ENCODE assay signal across 8 cellular contexts in the genomic region with DNA sequence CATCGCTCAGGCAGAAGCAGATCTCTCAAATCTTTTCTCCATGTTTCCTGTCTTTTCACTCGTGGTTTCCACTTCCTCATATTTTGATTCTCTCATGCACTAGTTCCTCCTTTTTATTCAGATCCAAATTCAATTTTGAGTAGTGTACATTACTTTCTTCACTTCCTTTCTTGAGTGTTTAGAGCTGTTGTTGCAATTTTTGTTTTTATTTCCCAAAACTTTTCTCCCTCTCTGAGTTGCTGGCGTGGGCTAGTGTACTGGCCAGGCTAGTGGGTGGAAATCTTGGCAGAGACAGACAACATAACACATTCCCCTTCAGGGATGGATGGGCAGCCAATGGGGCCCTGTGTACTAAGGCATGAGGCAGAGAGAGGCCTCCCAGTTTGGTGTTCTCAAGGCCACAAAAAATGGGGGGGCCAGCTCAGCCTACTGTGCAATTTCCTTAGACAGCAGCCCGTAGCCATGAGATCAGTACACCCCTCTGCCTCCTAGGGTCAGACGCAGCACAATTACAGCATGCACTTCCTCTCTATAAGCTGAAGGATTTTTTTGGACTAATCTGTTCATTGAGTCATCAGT.
DNase-seq lines count a peak whose midpoint lies in the region; ATAC-seq, FAIRE-seq and TF ChIP-seq lines count a peak whose summit lies in the region.

No MANE protein-coding gene starts in this region.

- DNase-seq in GM23248 (peak; percentile 71), astrocyte (ENCODE audit: low read depth) (peak; percentile 47), hypothalamus (lab: John Stamatoyannopoulos, UW) (peak in 29 of 51 donors; percentile 4 to 66 (median 28)), NCI-H446 treated with DMSO at 0.1 percent for 48 hours (lab: John Stamatoyannopoulos, UW) (no peak), DMS79 (lab: John Stamatoyannopoulos, UW) (no peak)
- no peak for DNase-seq in activated T-cell treated with anti-CD3 and anti-CD28 coated beads, Interleukin-2, amount 50 U/mL, for 1 hour

- H3K4me2 ChIP-seq in GM23248 (ENCODE audit: unreplicated experiment) (peak overlapping the region; percentile 33), astrocyte (ENCODE audit: low read length) (no peak overlapping the region)

- H3K27ac ChIP-seq in GM23248 (peak overlapping the region; percentile 34), astrocyte (ENCODE audit: low read depth, low read length) (no peak overlapping the region), skin epidermis (peak overlapping the region in 11 of 21 experiments; percentile 4 to 64 (median 36))

- no peaks in the 10 kb centered on the region for H3K36me3 Mint-ChIP-seq in astrocyte (ENCODE audit: low read depth, unreplicated experiment)

- no peak overlapping the region for H3K4me3 ChIP-seq in GM23248
- H3K4me3 ChIP-seq in astrocyte (ENCODE audit: insufficient read depth, low read depth, low read length) = no peak overlapping the region
- H3K4me3 ChIP-seq in skin epidermis = no peak overlapping the region

- H3K27me3 ChIP-seq in GM23248 (replicated peaks; ENCODE audit: insufficient read depth) (no peaks in the 10 kb centered on the region), astrocyte (ENCODE audit: insufficient read depth, low read length) (no peaks in the 10 kb centered on the region)

- no peaks in the 10 kb centered on the region for H3K9me2 ChIP-seq in GM23248 (ENCODE audit: insufficient read depth)

- no peak for ATAC-seq in GM18858 (IDR thresholded peaks at IDR 0.05; ENCODE audit: unreplicated experiment)

- H3K79me2 ChIP-seq in GM23248 (ENCODE audit: insufficient read depth) (no peaks in the 10 kb centered on the region), astrocyte (ENCODE audit: insufficient read depth, low read length) (no peaks in the 10 kb centered on the region)

- no peak overlapping the region for H3K4me3 Mint-ChIP-seq in astrocyte (ENCODE audit: unreplicated experiment)

- no peaks in the 10 kb centered on the region for H3K27me3 Mint-ChIP-seq in astrocyte (ENCODE audit: low read depth, unreplicated experiment)

- peaks cover 5% of the 10 kb centered on the region for H3K4me1 Mint-ChIP-seq in astrocyte (ENCODE audit: low read depth, unreplicated experiment)

- no peak for TF ChIP-seq CTCF in astrocyte (IDR thresholded peaks at IDR 0.05; ENCODE audit: insufficient read depth, low read depth, low read length)

- H3K9ac ChIP-seq in GM23248 (no peak overlapping the region), astrocyte (ENCODE audit: low read length) (no peak overlapping the region)

- FAIRE-seq in astrocyte (lab: Jason Lieb, UNC) = no peak

- WGBS in GM23248 (ENCODE audit: low coverage in 1 of 2, low lambda C conversion rate in 2 of 2, missing lambda C conversion rate in 2 of 2), 2 experiments = 6 to 8% methylated on average over 5 of the region's 5 CpGs

- peaks cover 16% of the 10 kb centered on the region for H3K4me1 ChIP-seq in GM23248 (ENCODE audit: insufficient read depth)
- no peaks in the 10 kb centered on the region for H3K4me1 ChIP-seq in astrocyte (ENCODE audit: insufficient read depth, low read length)

- H3F3A ChIP-seq in GM23248 (ENCODE audit: insufficient read depth) = peaks cover 5% of the 10 kb centered on the region; the same call in 1 of the 2 replicates

- in situ Hi-C loops in GM23248 (cut with MboI) = no loop called here

- no peaks in the 10 kb centered on the region for H4K20me1 ChIP-seq in GM23248 (ENCODE audit: insufficient read depth)
- H4K20me1 ChIP-seq in astrocyte (ENCODE audit: insufficient read depth, low read length) = no peaks in the 10 kb centered on the region

- no peaks in the 10 kb centered on the region for H3K9me3 Mint-ChIP-seq in astrocyte (ENCODE audit: unreplicated experiment)

- H3K36me3 ChIP-seq in GM23248 (ENCODE audit: low read depth) (no peaks in the 10 kb centered on the region), astrocyte (ENCODE audit: insufficient read depth, low read length) (no peaks in the 10 kb centered on the region)

- peak overlapping the region; percentile 60 for H2AFZ ChIP-seq in GM23248
- peak overlapping the region; percentile 6 for H2AFZ ChIP-seq in astrocyte (ENCODE audit: low read depth, low read length)

- H3K9me3 ChIP-seq in GM23248 (ENCODE audit: low read depth) = no peaks in the 10 kb centered on the region
- H3K9me3 ChIP-seq in astrocyte (ENCODE audit: insufficient read depth, low read depth, low read length) = no peaks in the 10 kb centered on the region

- peak overlapping the region; percentile 1 for H3K27ac Mint-ChIP-seq in astrocyte (ENCODE audit: unreplicated experiment)

Comparison
In these comparisons a context has a peak if more than half of its experiments do, and no peak if none do; other contexts are left out.
1. DNase-seq: peak in GM23248 (single experiment), astrocyte (single experiment) and hypothalamus (29 of 51); none in NCI-H446 treated with DMSO at 0.1 percent for 48 hours (single experiment), DMS79 (single experiment) and activated T-cell treated with anti-CD3 and anti-CD28 coated beads, Interleukin-2, amount 50 U/mL, for 1 hour (single experiment).